ENCODE assay signal across 23 cellular contexts in the genomic region with DNA sequence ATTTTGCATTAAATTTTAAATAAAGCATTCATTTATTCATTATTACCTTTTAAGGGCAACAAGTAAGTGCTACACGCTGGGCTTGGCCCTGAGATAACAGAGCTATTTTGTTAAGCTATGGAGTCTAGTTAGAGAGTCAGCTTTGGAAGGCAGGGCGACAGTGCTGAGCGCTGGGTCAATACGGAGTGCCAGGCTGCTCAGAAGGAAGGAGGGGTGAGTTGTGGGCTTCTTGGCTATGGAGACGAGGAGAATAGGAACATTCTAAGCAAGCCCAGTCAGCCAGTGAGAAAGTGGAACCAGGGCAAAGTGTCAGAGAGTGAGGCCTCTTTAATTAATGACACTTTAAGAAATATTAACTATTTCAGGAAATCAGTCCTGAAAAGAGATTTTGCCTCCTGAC.
"Had no signal": no experiment of that assay in that cellular context is flagged by ENCODE, and none has a peak within 500 bp of the region (broad histone marks: within the 10 kb centered on the region; RNA-seq: fewer than 3 reads in every experiment).

No MANE protein-coding gene starts in this region.

- H3K4me3 Mint-ChIP-seq: endodermal cell, memory B cell, natural killer cell had no signal

- H3K36me3 ChIP-seq: gastrocnemius medialis, heart right ventricle, left ventricle myocardium inferior, lower lobe of right lung, ovary, right lobe of liver, stomach, thyroid gland, vagina had no signal

- H3K27me3 Mint-ChIP-seq: memory B cell had no signal

- H3K27me3 ChIP-seq: gastrocnemius medialis, ovary, right lobe of liver, stomach, thyroid gland, vagina had no signal

- H3K4me1 ChIP-seq: gastrocnemius medialis, heart right ventricle, left ventricle myocardium inferior, lower lobe of right lung, stomach, vagina had no signal

- H3K27ac Mint-ChIP-seq: endodermal cell, memory B cell, natural killer cell had no signal

- DNase-seq: effector CD8-positive, alpha-beta T cell; endodermal cell; foreskin fibroblast; gastrocnemius medialis; heart right ventricle; left cardiac atrium; left ventricle myocardium inferior; lower lobe of right lung; natural killer cell; occipital lobe; ovary; right lobe of liver; small intestine; stimulated activated CD4-positive, alpha-beta T cell treated with anti-CD3 and anti-CD28 coated beads, Interleukin-15, amount 100 ng/mL, for 24 hours; stimulated activated CD4-positive, alpha-beta T cell treated with anti-CD3 and anti-CD28 coated beads, Interleukin-2, amount 100 ng/mL, for 48 hours; stimulated activated naive CD4-positive, alpha-beta T cell; stomach; thyroid gland; trophoblast cell had no signal

- H3K9me3 ChIP-seq: gastrocnemius medialis, heart right ventricle, left ventricle myocardium inferior, lower lobe of right lung, ovary, right lobe of liver, stomach, thyroid gland, vagina had no signal

- H3K4me3 ChIP-seq: gastrocnemius medialis, heart right ventricle, left ventricle myocardium inferior, lower lobe of right lung, ovary, right lobe of liver, stomach, thyroid gland, vagina had no signal

- ATAC-seq: esophagus mucosa, gastrocnemius medialis, heart right ventricle, left cardiac atrium, lower lobe of right lung, natural killer cell, right lobe of liver had no signal

- H3K27ac ChIP-seq: epithelial cell of prostate, gastrocnemius medialis, heart right ventricle, left ventricle myocardium inferior, lower lobe of right lung, ovary, right lobe of liver, stomach, thyroid gland, vagina had no signal

- H3K9me3 Mint-ChIP-seq: endodermal cell, memory B cell had no signal

- H3K4me1 Mint-ChIP-seq: memory B cell, natural killer cell had no signal

- H3K36me3 Mint-ChIP-seq: memory B cell, natural killer cell had no signal
